In genomic region chr12:101719566-101719965, GRCh38 we compare ENCODE assay signal across 23 cellular contexts. TPM values are rescaled to one million over a fixed set of nuclear protein-coding genes. Genes with fewer than 3 reads are reported as not detected.
A peak's percentile ranks its signal among the peaks of the same experiment; 100 is the strongest.
DNase-seq lines count a peak whose midpoint lies in the region; FAIRE-seq and TF ChIP-seq lines count a peak whose summit lies in the region.
"Had no signal": no experiment of that assay in that cellular context is flagged by ENCODE, and none has a peak within 500 bp of the region (broad histone marks: within the 10 kb centered on the region; RNA-seq: fewer than 3 reads in every experiment).

No MANE protein-coding gene starts in this region.

- DNase-seq in GM19239 (ENCODE audit: insufficient read length, low spot score) (no peak), adipocyte (ENCODE audit: low read depth) (peak; percentile 41), fibroblast of gingiva (ENCODE audit: low read depth) (peak; percentile 38), osteoblast (ENCODE audit: insufficient read length, low spot score, missing footprints) (peak; percentile 83), NCI-H1092 treated with DMSO at 0.1 percent for 48 hours (lab: John Stamatoyannopoulos, UW) (no peak), SW480 (ENCODE audit: low spot score) (no peak)
- no peak for DNase-seq in stimulated activated CD4-positive, alpha-beta T cell treated with anti-CD3 and anti-CD28 coated beads, Interleukin-4, amount 100 ng/mL, for 4 hours
- no peak for DNase-seq in activated CD8-positive, alpha-beta memory T cell treated with anti-CD3 and anti-CD28 coated beads, Interleukin-2, amount 50 U/mL, for 4 hours
- DNase-seq: CD4-positive, alpha-beta memory T cell; DMS153; KG1; NCI-H1417 treated with DMSO at 0.1 percent for 48 hours; NCI-H1930; NCI-H345; NCI-H524 treated with DMSO at 0.1 percent for 48 hours; RPMI8226; SIG-M5 had no signal

- no peak for TF ChIP-seq CTCF in osteoblast (IDR thresholded peaks at IDR 0.05; ENCODE audit: extremely low read depth, low read depth, low read length)

- peak; percentile 8 for FAIRE-seq in GM19239 (lab: Jason Lieb, UNC)
- FAIRE-seq: A549, GM12878, H54, HepG2 had no signal

- H4K20me1 ChIP-seq in osteoblast (ENCODE audit: insufficient read depth, low read length) = no peaks in the 10 kb centered on the region

- H3K27me3 ChIP-seq in adipocyte (replicated peaks; ENCODE audit: control insufficient read depth, insufficient read depth, low read length) (no peaks in the 10 kb centered on the region), osteoblast (ENCODE audit: insufficient read depth, low read length) (no peaks in the 10 kb centered on the region)
- H3K27me3 ChIP-seq: BLaER1 had no signal

- no peak overlapping the region for H2AFZ ChIP-seq in osteoblast (ENCODE audit: low read length)

- peaks cover 6% of the 10 kb centered on the region for H3K79me2 ChIP-seq in osteoblast (ENCODE audit: insufficient read depth, low read length)

- H3K9me3 ChIP-seq in adipocyte (ENCODE audit: control insufficient read depth, low read length) (no peaks in the 10 kb centered on the region), osteoblast (ENCODE audit: low read depth, low read length) (no peaks in the 10 kb centered on the region)
- H3K9me3 ChIP-seq: A549, BLaER1 had no signal

- H3K9ac ChIP-seq in adipocyte (ENCODE audit: low read length) = no peak overlapping the region
- H3K9ac ChIP-seq: BLaER1 had no signal

- H3K4me1 ChIP-seq in adipocyte (ENCODE audit: control insufficient read depth, insufficient read depth, low read length) (peaks cover 19% of the 10 kb centered on the region), osteoblast (ENCODE audit: insufficient read depth, low read length) (peaks cover 7% of the 10 kb centered on the region)

- H3K36me3 ChIP-seq in adipocyte (ENCODE audit: control insufficient read depth, insufficient read depth, low read length, severe bottlenecking) = peaks cover 19% of the 10 kb centered on the region
- peaks cover 5% of the 10 kb centered on the region for H3K36me3 ChIP-seq in osteoblast (ENCODE audit: insufficient read depth, low read length)

- H3K27ac ChIP-seq in osteoblast (ENCODE audit: low read depth, low read length) = no peak overlapping the region
- H3K27ac ChIP-seq: A549, BLaER1 had no signal

- no peak overlapping the region for H3K4me3 ChIP-seq in adipocyte (ENCODE audit: low read length)
- no peak overlapping the region for H3K4me3 ChIP-seq in osteoblast (ENCODE audit: insufficient read depth, low read length)
- H3K4me3 ChIP-seq: A549, BLaER1, GM12878 had no signal

- H3K4me2 ChIP-seq in osteoblast (ENCODE audit: insufficient read depth, low read length) = no peak overlapping the region
- H3K4me2 ChIP-seq: A549, BLaER1 had no signal

RNA-seq across cellular contexts. Expression of gene SYCP3, which starts 19.7 kb away (rescaled TPM):
- total RNA-seq in osteoblast = 0.72 and 0.88 TPM in 2 replicates
- total RNA-seq: Daoy, HepG2 had no signal

RNA-seq across cellular contexts. Expression of gene CHPT1, which starts 22.1 kb away (rescaled TPM):
- total RNA-seq in osteoblast = 24.6 and 32.7 TPM in 2 replicates

Comparison
In these comparisons a context has a peak if more than half of its experiments do, and no peak if none do; other contexts are left out.
1. DNase-seq: peak in adipocyte (single experiment), fibroblast of gingiva (single experiment) and osteoblast (single experiment); none in GM19239 (single experiment), NCI-H1092 treated with DMSO at 0.1 percent for 48 hours (single experiment), stimulated activated CD4-positive, alpha-beta T cell treated with anti-CD3 and anti-CD28 coated beads, Interleukin-4, amount 100 ng/mL, for 4 hours (0 of 2), activated CD8-positive, alpha-beta memory T cell treated with anti-CD3 and anti-CD28 coated beads, Interleukin-2, amount 50 U/mL, for 4 hours (single experiment) and SW480 (single experiment).